ENCODE assay signal across 30 cellular contexts in the genomic region with DNA sequence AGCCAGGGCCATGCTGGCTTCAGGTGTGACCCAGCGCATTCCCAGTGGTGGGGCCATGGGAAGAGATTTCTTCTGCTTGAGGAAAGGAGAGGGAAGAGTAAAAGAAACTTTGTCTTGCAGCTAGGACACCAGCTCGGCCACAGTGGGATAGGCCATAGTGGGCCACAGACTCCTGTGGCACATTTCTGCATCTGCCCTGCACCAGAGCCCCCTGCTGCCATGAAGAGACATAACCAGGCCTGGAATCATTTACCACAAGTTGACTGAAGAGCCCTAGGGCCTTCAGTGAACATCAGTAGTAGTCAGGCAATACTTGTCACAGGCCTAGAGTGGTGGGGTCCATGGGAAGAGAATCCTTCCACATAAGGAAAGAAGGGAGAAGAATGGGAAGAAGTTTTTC.
"Had no signal": no experiment of that assay in that cellular context is flagged by ENCODE, and none has a peak within 500 bp of the region (broad histone marks: within the 10 kb centered on the region; RNA-seq: fewer than 3 reads in every experiment).

No MANE protein-coding gene starts in this region.

- H3K4me3 Mint-ChIP-seq: naive thymus-derived CD8-positive, alpha-beta T cell; natural killer cell treated with Interleukin-12 subunit alpha and Interleukin-12 subunit beta and Interleukin-15 and Interleukin-18, amount 100 ng/mL, for 72 hours; nephron progenitor cell; neural crest cell; stimulated activated memory B cell treated with anti-CD40 and anti-IgM and Interleukin-4, amounts not matched to agents 10 μg/mL and 1 μg/mL and 100 μg/mL, for 72 hours; stimulated activated naive CD8-positive, alpha-beta T cell treated with anti-CD3 and anti-CD28 coated beads, Interleukin-15, Interleukin-2, amounts not matched to agents 100 ng/mL and 50 ng/mL, for 24 hours had no signal

- ATAC-seq: naive thymus-derived CD8-positive, alpha-beta T cell; natural killer cell treated with Interleukin-12 subunit alpha and Interleukin-12 subunit beta and Interleukin-15 and Interleukin-18, amount 100 ng/mL, for 72 hours; pancreas; psoas muscle; right cardiac atrium; sciatic nerve; stimulated activated memory B cell treated with anti-CD40 and anti-IgM and Interleukin-4, amounts not matched to agents 10 μg/mL and 1 μg/mL and 100 μg/mL, for 72 hours had no signal

- H3K4me1 Mint-ChIP-seq: naive thymus-derived CD8-positive, alpha-beta T cell; nephron progenitor cell; neural crest cell; stimulated activated memory B cell treated with anti-CD40 and anti-IgM and Interleukin-4, amounts not matched to agents 10 μg/mL and 1 μg/mL and 100 μg/mL, for 72 hours had no signal

- H3K27ac Mint-ChIP-seq: naive thymus-derived CD8-positive, alpha-beta T cell; natural killer cell treated with Interleukin-12 subunit alpha and Interleukin-12 subunit beta and Interleukin-15 and Interleukin-18, amount 100 ng/mL, for 72 hours; nephron progenitor cell; progenitor cell of endocrine pancreas; stimulated activated memory B cell treated with anti-CD40 and anti-IgM and Interleukin-4, amounts not matched to agents 10 μg/mL and 1 μg/mL and 100 μg/mL, for 72 hours; stimulated activated naive CD8-positive, alpha-beta T cell treated with anti-CD3 and anti-CD28 coated beads, Interleukin-15, Interleukin-2, amounts not matched to agents 100 ng/mL and 50 ng/mL, for 24 hours had no signal

- DNase-seq: naive thymus-derived CD8-positive, alpha-beta T cell; nephron progenitor cell; nucleus accumbens; spleen; stimulated activated CD4-positive, alpha-beta T cell treated with anti-CD3 and anti-CD28 coated beads, Interleukin-12 subunit alpha, Interleukin-12 subunit beta, amount 100 ng/mL, for 4 hours; stimulated activated CD4-positive, alpha-beta T cell treated with anti-CD3 and anti-CD28 coated beads, Interleukin-1b, Interleukin-23, amount 100 ng/mL, for 48 hours; stimulated activated CD4-positive, alpha-beta T cell treated with anti-CD3 and anti-CD28 coated beads, Interleukin-4, amount 100 ng/mL, for 1 hour; stimulated activated CD4-positive, alpha-beta T cell treated with anti-CD3 and anti-CD28 coated beads, Interleukin-4, amount 100 ng/mL, for 4 hours; stimulated activated CD8-positive, alpha-beta memory T cell treated with anti-CD3 and anti-CD28 coated beads, Interleukin-4, amount 100 ng/mL, for 48 hours; stimulated activated naive CD4-positive, alpha-beta T cell treated with Interleukin-2 at 50 U/mL for 16 hours; stomach; thyroid gland; trophoblast cell; upper lobe of left lung had no signal

- H3K27ac ChIP-seq: neutrophil, pancreas, psoas muscle, skin epidermis, spleen, stomach, thoracic aorta, thyroid gland, tibial nerve, upper lobe of left lung, vagina had no signal

- H3K9me3 ChIP-seq: neutrophil, pancreas, psoas muscle, thoracic aorta, thyroid gland, upper lobe of left lung, vagina had no signal

- H3K4me1 ChIP-seq: pancreas, psoas muscle, spleen, stomach, thyroid gland, tibial nerve, upper lobe of left lung, vagina had no signal

- H3K36me3 Mint-ChIP-seq: naive thymus-derived CD8-positive, alpha-beta T cell; stimulated activated memory B cell treated with anti-CD40 and anti-IgM and Interleukin-4, amounts not matched to agents 10 μg/mL and 1 μg/mL and 100 μg/mL, for 72 hours had no signal

- H3K27me3 ChIP-seq: neutrophil, pancreas, spleen, stomach, thyroid gland, tibial nerve, upper lobe of left lung, vagina had no signal

- FAIRE-seq: pancreas, urothelium cell line had no signal

- H3K4me3 ChIP-seq: pancreas, psoas muscle, skin epidermis, smooth muscle cell, spleen, stomach, thoracic aorta, thyroid gland, tibial nerve, upper lobe of left lung, vagina had no signal

- H3K27me3 Mint-ChIP-seq: naive thymus-derived CD8-positive, alpha-beta T cell; natural killer cell treated with Interleukin-12 subunit alpha and Interleukin-12 subunit beta and Interleukin-15 and Interleukin-18, amount 100 ng/mL, for 72 hours; progenitor cell of endocrine pancreas; stimulated activated memory B cell treated with anti-CD40 and anti-IgM and Interleukin-4, amounts not matched to agents 10 μg/mL and 1 μg/mL and 100 μg/mL, for 72 hours; stimulated activated naive CD8-positive, alpha-beta T cell treated with anti-CD3 and anti-CD28 coated beads, Interleukin-15, Interleukin-2, amounts not matched to agents 100 ng/mL and 50 ng/mL, for 24 hours had no signal

- H3K4me2 ChIP-seq: smooth muscle cell had no signal

- H3K36me3 ChIP-seq: neutrophil, pancreas, spleen, stomach, thoracic aorta, thyroid gland, tibial nerve, upper lobe of left lung, vagina had no signal
